Comparison of ENCODE assay signal across 2 cellular contexts in the genomic region with DNA sequence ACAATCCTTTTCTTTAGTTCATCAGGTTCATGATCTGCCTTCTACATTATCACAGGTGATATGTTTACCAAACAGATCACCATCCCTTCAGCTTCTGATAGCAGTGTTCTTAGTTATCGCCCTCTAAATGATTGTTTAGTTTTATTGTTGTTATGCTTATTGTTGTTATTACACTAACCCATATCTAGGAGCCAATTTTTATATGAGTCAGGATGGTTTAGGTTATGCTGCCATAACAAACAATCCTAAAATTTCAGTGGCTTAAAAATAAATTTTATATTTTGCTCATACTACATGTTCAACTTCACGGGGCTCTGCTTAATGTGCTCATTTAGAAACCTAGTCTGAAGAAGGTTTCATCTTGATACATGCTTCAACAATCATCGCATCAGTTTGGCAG.
TF ChIP-seq lines count a peak whose summit lies in the region.

No MANE protein-coding gene starts in this region.

TF ChIP-seq in HepG2, 621 proteins besides CTCF, POLR2A, EP300 and RAD21:
- no peak for TF ChIP-seq ZNF331 (CRISPR knock-in tag; IDR thresholded peaks at IDR 0.05)
- no peak for TF ChIP-seq ATF7-NPFF (CRISPR knock-in tag; IDR thresholded peaks at IDR 0.05; ENCODE audit: low read depth)
- TF ChIP-seq ZNF598 (CRISPR knock-in tag; IDR thresholded peaks at IDR 0.05; ENCODE audit: borderline replicate concordance): no peak
- TF ChIP-seq ZNF12 (CRISPR knock-in tag; IDR thresholded peaks at IDR 0.05): peak; percentile 91

TF ChIP-seq in K562, 482 proteins besides CTCF, POLR2A, EP300 and RAD21:
- TF ChIP-seq ZNF12 (CRISPR knock-in tag; IDR thresholded peaks at IDR 0.05) (peak; percentile 93; the same call in 1 of the 2 replicates), TCFL5 (CRISPR knock-in tag; conservative IDR thresholded peaks at IDR 0.05) (no peak), MEF2A (IDR thresholded peaks at IDR 0.05; ENCODE audit: control insufficient read depth, low read depth, low read length) (no peak), JUN (IDR thresholded peaks at IDR 0.05; ENCODE audit: borderline replicate concordance, low read depth, low read length) (no peak), JUN (CRISPR knock-in tag; IDR thresholded peaks at IDR 0.05; ENCODE audit: borderline replicate concordance) (no peak)
- TF ChIP-seq, protein P1, sequence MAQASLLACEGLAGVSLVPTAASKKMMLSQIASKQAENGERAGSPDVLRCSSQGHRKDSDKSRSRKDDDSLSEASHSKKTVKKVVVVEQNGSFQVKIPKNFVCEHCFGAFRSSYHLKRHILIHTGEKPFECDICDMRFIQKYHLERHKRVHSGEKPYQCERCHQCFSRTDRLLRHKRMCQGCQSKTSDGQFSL (CRISPR knock-in tag; IDR thresholded peaks at IDR 0.05): no peak
- TF ChIP-seq, protein P1 (tag; IDR thresholded peaks at IDR 0.05): no peak
- TF ChIP-seq, protein P2, sequence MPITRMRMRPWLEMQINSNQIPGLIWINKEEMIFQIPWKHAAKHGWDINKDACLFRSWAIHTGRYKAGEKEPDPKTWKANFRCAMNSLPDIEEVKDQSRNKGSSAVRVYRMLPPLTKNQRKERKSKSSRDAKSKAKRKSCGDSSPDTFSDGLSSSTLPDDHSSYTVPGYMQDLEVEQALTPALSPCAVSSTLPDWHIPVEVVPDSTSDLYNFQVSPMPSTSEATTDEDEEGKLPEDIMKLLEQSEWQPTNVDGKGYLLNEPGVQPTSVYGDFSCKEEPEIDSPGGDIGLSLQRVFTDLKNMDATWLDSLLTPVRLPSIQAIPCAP (CRISPR knock-in tag; IDR thresholded peaks at IDR 0.05; ENCODE audit: borderline replicate concordance): no peak
